19 cellular contexts compared by ENCODE assay signal in genomic region chr16:2971985-2972784, GRCh38. TPM values are rescaled to one million over a fixed set of nuclear protein-coding genes. Genes with fewer than 3 reads are reported as not detected.
DNase-seq lines count a peak whose midpoint lies in the region; ATAC-seq and TF ChIP-seq lines count a peak whose summit lies in the region.
"Had no signal": no experiment of that assay in that cellular context is flagged by ENCODE, and none has a peak within 500 bp of the region (broad histone marks: within the 10 kb centered on the region; RNA-seq: fewer than 3 reads in every experiment).

No MANE protein-coding gene starts in this region.

- no peaks in the 10 kb centered on the region for H3K79me2 ChIP-seq in GM23338 (replicated peaks; ENCODE audit: insufficient read depth)

- no peak overlapping the region for H3K4me2 ChIP-seq in GM23338

- no peaks in the 10 kb centered on the region for H3K9me2 ChIP-seq in GM23338 (ENCODE audit: insufficient read depth)

- TF ChIP-seq CTCF in GM23338 (conservative IDR thresholded peaks at IDR 0.05; ENCODE audit: low read depth in 2 of 2) (no peak), mesothelial cell of epicardium (IDR thresholded peaks at IDR 0.05; ENCODE audit: unreplicated experiment) (no peak)

- H3K4me3 Mint-ChIP-seq in GM23338 (peak overlapping the region; percentile 20; the same call in 1 of the 3 replicates), mesothelial cell of epicardium (peak overlapping the region; percentile 31)
- peak overlapping the region; percentile 8 to 44 for H3K4me3 Mint-ChIP-seq in activated T-cell treated with anti-CD3 and anti-CD28 coated beads, Interleukin-2, amount 50 U/mL, for 72 hours

- no peak overlapping the region for H3K4me3 ChIP-seq in GM23338
- H3K4me3 ChIP-seq: colonic mucosa, GM12878, skin epidermis, upper lobe of right lung had no signal

- H3K27ac Mint-ChIP-seq in GM23338 (no peak overlapping the region), mesothelial cell of epicardium (no peak overlapping the region)
- no peak overlapping the region for H3K27ac Mint-ChIP-seq in activated T-cell treated with anti-CD3 and anti-CD28 coated beads, Interleukin-2, amount 50 U/mL, for 72 hours

- peaks cover 13% of the 10 kb centered on the region; the same call in 1 of the 2 replicates for H3K4me1 ChIP-seq in GM23338 (ENCODE audit: insufficient read depth)

- DNase-seq in NCI-H2227 (lab: John Stamatoyannopoulos, UW; ENCODE audit: unreplicated experiment) (peak; percentile 39), NCI-H2227 treated with DMSO at 0.1 percent for 48 hours (lab: John Stamatoyannopoulos, UW) (no peak), GM23338 (ENCODE audit: low spot score) (no peak), mesothelial cell of epicardium (ENCODE audit: low spot score in 2 of 2, unreplicated experiment in 2 of 2) (no peak), pons (ENCODE audit: low spot score) (no peak), DMS79 (lab: John Stamatoyannopoulos, UW) (no peak), erythroblast (lab: John Stamatoyannopoulos, UW) (no peak)
- DNase-seq in activated T-cell treated with anti-CD3 and anti-CD28 coated beads, Interleukin-2, amount 50 U/mL, for 72 hours = no peak
- DNase-seq: ACHN; activated CD4-positive, CD25-positive, alpha-beta regulatory T cell; activated effector memory CD4-positive, alpha-beta T cell treated with anti-CD3 and anti-CD28 coated beads, Interleukin-2, amount 50 U/mL, for 16 hours; colonic mucosa; naive thymus-derived CD8-positive, alpha-beta T cell; NCI-H2107; RPMI8226; upper lobe of right lung had no signal

- no peak overlapping the region for H3K27ac ChIP-seq in GM23338 (ENCODE audit: low read depth)
- H3K27ac ChIP-seq: colonic mucosa, skin epidermis, upper lobe of right lung had no signal

- H3K9me3 Mint-ChIP-seq in GM23338 = no peaks in the 10 kb centered on the region
- H3K9me3 Mint-ChIP-seq in activated T-cell treated with anti-CD3 and anti-CD28 coated beads, Interleukin-2, amount 50 U/mL, for 72 hours = no peaks in the 10 kb centered on the region
- no peaks in the 10 kb centered on the region for H3K9me3 Mint-ChIP-seq in mesothelial cell of epicardium

- ATAC-seq in GM23338 = no peak
- no peak for ATAC-seq in activated T-cell treated with anti-CD3 and anti-CD28 coated beads, Interleukin-2, amount 50 U/mL, for 72 hours (replicated peaks in 1 of 2)
- ATAC-seq: GM12878; naive thymus-derived CD8-positive, alpha-beta T cell; upper lobe of right lung had no signal

- peaks cover 27% of the 10 kb centered on the region for H3F3A ChIP-seq in GM23338 (replicated peaks; ENCODE audit: low read depth)

- H3K4me1 Mint-ChIP-seq in GM23338 (peaks cover 24% of the 10 kb centered on the region), mesothelial cell of epicardium (peaks cover 15% of the 10 kb centered on the region)
- H3K4me1 Mint-ChIP-seq in activated T-cell treated with anti-CD3 and anti-CD28 coated beads, Interleukin-2, amount 50 U/mL, for 72 hours (ENCODE audit: low read depth) = peaks cover 26% of the 10 kb centered on the region

- TF ChIP-seq POLR2A in erythroblast (IDR thresholded peaks at IDR 0.05; ENCODE audit: low read length) = no peak

- peaks cover 15% of the 10 kb centered on the region for H3K27me3 ChIP-seq in GM23338 (ENCODE audit: insufficient read depth)

- peaks cover 13% of the 10 kb centered on the region for H4K20me1 ChIP-seq in GM23338 (replicated peaks; ENCODE audit: insufficient read depth)

- peaks cover 33% of the 10 kb centered on the region for H3K27me3 Mint-ChIP-seq in GM23338 (ENCODE audit: insufficient read depth, low read depth, poor library complexity)
- H3K27me3 Mint-ChIP-seq in activated T-cell treated with anti-CD3 and anti-CD28 coated beads, Interleukin-2, amount 50 U/mL, for 72 hours (ENCODE audit: low read depth) = peaks cover 10% of the 10 kb centered on the region
- no peaks in the 10 kb centered on the region for H3K27me3 Mint-ChIP-seq in mesothelial cell of epicardium (ENCODE audit: low read depth)

- no peaks in the 10 kb centered on the region for H3K36me3 ChIP-seq in GM23338 (ENCODE audit: insufficient read depth)
- H3K36me3 ChIP-seq: colonic mucosa, upper lobe of right lung had no signal

- H2AFZ ChIP-seq in GM23338 = no peak overlapping the region

- H3K36me3 Mint-ChIP-seq in GM23338 (ENCODE audit: low read depth) (peaks cover 33% of the 10 kb centered on the region), mesothelial cell of epicardium (peaks cover 1% of the 10 kb centered on the region)
- H3K36me3 Mint-ChIP-seq in activated T-cell treated with anti-CD3 and anti-CD28 coated beads, Interleukin-2, amount 50 U/mL, for 72 hours (ENCODE audit: insufficient read depth in 2 of 2) = peaks cover 3 to 10% of the 10 kb centered on the region in 2 donors
- H3K36me3 Mint-ChIP-seq: naive thymus-derived CD8-positive, alpha-beta T cell had no signal

TF ChIP-seq in GM23338, 12 proteins besides CTCF, POLR2A, EP300 and RAD21 (continues in another document):
- TF ChIP-seq ETS1 (IDR thresholded peaks at IDR 0.05) (no peak), STAT1 (IDR thresholded peaks at IDR 0.05; ENCODE audit: unreplicated experiment) (no peak)

RNA-seq across cellular contexts. Expression of gene PAQR4, which starts 3.0 kb away (rescaled TPM):
- 17.7 and 29.3 TPM in 2 replicates for total RNA-seq in GM23338 (2014; rRNA removed; shearing (Covaris generic))
- 7.0 and 8.8 TPM in 2 replicates for polyA plus RNA-seq in GM23338 (2016; fragmentation: Nextera tagmentation; extraction: Ambion mirVana)
- 10 to 100 TPM; 31.9 to 40.0 TPM for total RNA-seq in activated T-cell treated with anti-CD3 and anti-CD28 coated beads, Interleukin-2, amount 50 U/mL, for 72 hours
- total RNA-seq in mesothelial cell of epicardium = 8.1 to 10.1 TPM (median 8.9 TPM) in 3 replicates

RNA-seq across cellular contexts. Expression of gene PKMYT1, which starts 8.1 kb away (rescaled TPM):
- total RNA-seq in GM23338 (2014; rRNA removed; shearing (Covaris generic)) = 82.1 and 100 TPM in 2 replicates
- 90.9 and 104 TPM in 2 replicates for polyA plus RNA-seq in GM23338 (2016; fragmentation: Nextera tagmentation; extraction: Ambion mirVana)
- 100 to 1,000 TPM in 1 of 2 donors, 10 to 100 TPM in 1; 96.1 to 112 TPM for total RNA-seq in activated T-cell treated with anti-CD3 and anti-CD28 coated beads, Interleukin-2, amount 50 U/mL, for 72 hours
- 21.1 to 22.0 TPM (median 21.8 TPM) in 3 replicates for total RNA-seq in mesothelial cell of epicardium
- total RNA-seq: naive thymus-derived CD8-positive, alpha-beta T cell had no signal

RNA-seq across cellular contexts. Expression of gene KREMEN2, which starts 8.1 kb away (rescaled TPM):
- 16.1 and 17.6 TPM in 2 replicates for total RNA-seq in GM23338 (2014; rRNA removed; shearing (Covaris generic))
- 4.7 and 4.9 TPM in 2 replicates for polyA plus RNA-seq in GM23338 (2016; fragmentation: Nextera tagmentation; extraction: Ambion mirVana)
- total RNA-seq in activated T-cell treated with anti-CD3 and anti-CD28 coated beads, Interleukin-2, amount 50 U/mL, for 72 hours = under 1 TPM; 0.12 TPM
- total RNA-seq in mesothelial cell of epicardium = 27.3 to 30.5 TPM (median 29.1 TPM) in 3 replicates
- total RNA-seq: naive thymus-derived CD8-positive, alpha-beta T cell; upper lobe of right lung had no signal
- polyA plus RNA-seq: naive thymus-derived CD8-positive, alpha-beta T cell had no signal

RNA-seq across cellular contexts. Expression of gene CLDN9, which starts 40.5 kb away (rescaled TPM):
- total RNA-seq in GM23338 (2014; rRNA removed; shearing (Covaris generic)) = 1.0 and 3.0 TPM in 2 replicates
- 1.3 and 1.8 TPM in 2 replicates for polyA plus RNA-seq in GM23338 (2016; fragmentation: Nextera tagmentation; extraction: Ambion mirVana)
- total RNA-seq in activated T-cell treated with anti-CD3 and anti-CD28 coated beads, Interleukin-2, amount 50 U/mL, for 72 hours = under 1 TPM in 1 of 2 donors, not detected in 1; 0.14 TPM
- total RNA-seq in mesothelial cell of epicardium = 5.4 to 5.7 TPM (median 5.4 TPM) in 3 replicates
- total RNA-seq: fibroblast of villous mesenchyme; GM12878; naive thymus-derived CD8-positive, alpha-beta T cell had no signal
- polyA plus RNA-seq: GM12878; naive thymus-derived CD8-positive, alpha-beta T cell had no signal

RNA-seq across cellular contexts. Expression of gene CLDN6, which starts 45.8 kb away (rescaled TPM):
- 961 and 1,028 TPM in 2 replicates for total RNA-seq in GM23338 (2014; rRNA removed; shearing (Covaris generic))
- 537 and 551 TPM in 2 replicates for polyA plus RNA-seq in GM23338 (2016; fragmentation: Nextera tagmentation; extraction: Ambion mirVana)
- not detected for total RNA-seq in activated T-cell treated with anti-CD3 and anti-CD28 coated beads, Interleukin-2, amount 50 U/mL, for 72 hours
- 257 to 267 TPM (median 260 TPM) in 3 replicates for total RNA-seq in mesothelial cell of epicardium
- total RNA-seq: fibroblast of villous mesenchyme; naive thymus-derived CD8-positive, alpha-beta T cell; upper lobe of right lung had no signal
- polyA plus RNA-seq: naive thymus-derived CD8-positive, alpha-beta T cell had no signal

Comparison
In these comparisons a context has a peak if more than half of its experiments do, and no peak if none do; other contexts are left out.
1. RNA of gene KREMEN2, which starts 8.1 kb away (total RNA-seq): 27.3 to 30.5 TPM in mesothelial cell of epicardium and 16.1 to 17.6 TPM in GM23338; 0.12 TPM in activated T-cell treated with anti-CD3 and anti-CD28 coated beads, Interleukin-2, amount 50 U/mL, for 72 hours; every median in the first group is over 10 times any median in the second.
2. Peak in every context shown above with its lines, with median percentiles within 50 percentile points of each other: H3K4me3 Mint-ChIP-seq.